In genomic region chr3:71903141-71903540, GRCh38 we compare ENCODE assay signal across 18 cellular contexts.
"Had no signal": no experiment of that assay in that cellular context is flagged by ENCODE, and none has a peak within 500 bp of the region (broad histone marks: within the 10 kb centered on the region; RNA-seq: fewer than 3 reads in every experiment).

No MANE protein-coding gene starts in this region.

- H3K4me3 ChIP-seq: body of pancreas, lung, neural progenitor cell had no signal

- H3K36me3 Mint-ChIP-seq: activated naive CD4-positive, alpha-beta T cell treated with anti-CD3 and anti-CD28 coated beads, Interleukin-2, amount 50 U/mL, for 72 hours; neural progenitor cell; type B pancreatic cell had no signal

- ATAC-seq: activated CD8-positive, alpha-beta T cell treated with anti-CD3 and anti-CD28 coated beads, Interleukin-2, amount 10 ng/mL, durations not matched to agents 7 days and 5 days; activated naive CD4-positive, alpha-beta T cell treated with anti-CD3 and anti-CD28 coated beads, Interleukin-2, amount 50 U/mL, for 72 hours; body of pancreas; stimulated activated naive CD8-positive, alpha-beta T cell treated with anti-CD3 and anti-CD28 coated beads, Interleukin-15, amount 100 ng/mL, for 72 hours had no signal

- H3K27me3 ChIP-seq: body of pancreas, neural progenitor cell had no signal

- H3K9me3 ChIP-seq: body of pancreas had no signal

- DNase-seq: activated CD4-positive, alpha-beta T cell treated with anti-CD3 and anti-CD28 coated beads for 48 hours; activated CD8-positive, alpha-beta memory T cell treated with anti-CD3 and anti-CD28 coated beads, Interleukin-2, amount 50 U/mL, for 4 hours; activated CD8-positive, alpha-beta T cell treated with anti-CD3 and anti-CD28 coated beads, Interleukin-2, amount 10 ng/mL, durations not matched to agents 7 days and 5 days; activated gamma-delta T cell; activated T-cell treated with anti-CD3 and anti-CD28 coated beads, Interleukin-2, amount 50 U/mL, for 48 hours; cortex of kidney; effector memory CD4-positive, alpha-beta T cell; foreskin melanocyte; naive B cell; stimulated activated CD4-positive, alpha-beta T cell treated with anti-CD3 and anti-CD28 coated beads, Interleukin-1b, Interleukin-23, amount 100 ng/mL, for 48 hours; stimulated activated naive CD8-positive, alpha-beta T cell treated with anti-CD3 and anti-CD28 coated beads, Interleukin-15, amount 100 ng/mL, for 72 hours; T1000; WERI-Rb-1 had no signal

- H3K9ac ChIP-seq: neural progenitor cell had no signal

- H3K4me3 Mint-ChIP-seq: activated CD8-positive, alpha-beta T cell treated with anti-CD3 and anti-CD28 coated beads, Interleukin-2, amount 10 ng/mL, durations not matched to agents 7 days and 5 days; naive B cell; neural progenitor cell; stimulated activated naive CD8-positive, alpha-beta T cell treated with anti-CD3 and anti-CD28 coated beads, Interleukin-15, amount 100 ng/mL, for 72 hours had no signal

- H3K4me2 ChIP-seq: neural progenitor cell had no signal

- H3K27ac ChIP-seq: body of pancreas, neural progenitor cell, WERI-Rb-1 had no signal

- H3K36me3 ChIP-seq: neural progenitor cell, WERI-Rb-1 had no signal

- H3K9me3 Mint-ChIP-seq: activated naive CD4-positive, alpha-beta T cell treated with anti-CD3 and anti-CD28 coated beads, Interleukin-2, amount 50 U/mL, for 72 hours; neural progenitor cell; stimulated activated naive CD8-positive, alpha-beta T cell treated with anti-CD3 and anti-CD28 coated beads, Interleukin-15, amount 100 ng/mL, for 72 hours; type B pancreatic cell had no signal

- H3K4me1 Mint-ChIP-seq: stimulated activated naive CD8-positive, alpha-beta T cell treated with anti-CD3 and anti-CD28 coated beads, Interleukin-15, amount 100 ng/mL, for 72 hours had no signal

- H3K4me1 ChIP-seq: body of pancreas had no signal

- H3K27ac Mint-ChIP-seq: activated CD8-positive, alpha-beta T cell treated with anti-CD3 and anti-CD28 coated beads, Interleukin-2, amount 10 ng/mL, durations not matched to agents 7 days and 5 days; activated naive CD4-positive, alpha-beta T cell treated with anti-CD3 and anti-CD28 coated beads, Interleukin-2, amount 50 U/mL, for 72 hours; naive B cell; neural progenitor cell; stimulated activated naive CD8-positive, alpha-beta T cell treated with anti-CD3 and anti-CD28 coated beads, Interleukin-15, amount 100 ng/mL, for 72 hours; type B pancreatic cell had no signal
